Comparison of ENCODE assay signal across 7 cellular contexts in genomic region chr14:21455912-21456667, GRCh38.
DNase-seq lines count a peak whose midpoint lies in the region; ATAC-seq and TF ChIP-seq lines count a peak whose summit lies in the region.

CHD8 (minus strand) TSS chr14:21456123; CDS start chr14:21431643, 24,480 bp downstream.

- peak; percentile 90 for TF ChIP-seq POLR2A in GM18505 (IDR thresholded peaks at IDR 0.05; ENCODE audit: borderline replicate concordance, extremely low read depth, insufficient read depth, insufficient read length)

- peak; percentile 53 for TF ChIP-seq CTCF in astrocyte of the spinal cord (IDR thresholded peaks at IDR 0.05; ENCODE audit: low read depth, low read length)
- TF ChIP-seq CTCF in retinal pigment epithelial cell (conservative IDR thresholded peaks at IDR 0.05; ENCODE audit: low read depth, low read length) = peak; percentile 64

- in situ Hi-C loops in astrocyte of the spinal cord (cut with HindIII; ENCODE audit: low sequenced_read_pairs) = no loop called here

- H3K4me3 ChIP-seq in astrocyte of the spinal cord (ENCODE audit: low read depth, low read length) = peak within 1 kb of the TSS; percentile 96
- H3K4me3 ChIP-seq in retinal pigment epithelial cell (ENCODE audit: low read length) = peak within 1 kb of the TSS; percentile 96

- ATAC-seq in GM18505 (IDR thresholded peaks at IDR 0.05; ENCODE audit: unreplicated experiment) = peak; percentile 97
- peak; percentile 98 for ATAC-seq in HG02981 (IDR thresholded peaks at IDR 0.05; ENCODE audit: unreplicated experiment)

- peak; percentile 93 for DNase-seq in NCI-H2029 treated with DMSO at 0.1 percent for 48 hours (lab: John Stamatoyannopoulos, UW)
- peak; percentile 98 for DNase-seq in T1000 (lab: John Stamatoyannopoulos, UW)
- peak; percentile 100 for DNase-seq in astrocyte of the spinal cord (ENCODE audit: low read depth, low spot score)
- DNase-seq in hippocampal formation (lab: John Stamatoyannopoulos, UW) = peak; percentile 99 to 100
- peak; percentile 99 for DNase-seq in retinal pigment epithelial cell (ENCODE audit: low read depth)

Comparison
In these comparisons a context has a peak if more than half of its experiments do, and no peak if none do; other contexts are left out.
1. Peak in every context shown above with its lines: DNase-seq, ATAC-seq and H3K4me3 ChIP-seq.